ENCODE assay signal across 14 cellular contexts in the genomic region with DNA sequence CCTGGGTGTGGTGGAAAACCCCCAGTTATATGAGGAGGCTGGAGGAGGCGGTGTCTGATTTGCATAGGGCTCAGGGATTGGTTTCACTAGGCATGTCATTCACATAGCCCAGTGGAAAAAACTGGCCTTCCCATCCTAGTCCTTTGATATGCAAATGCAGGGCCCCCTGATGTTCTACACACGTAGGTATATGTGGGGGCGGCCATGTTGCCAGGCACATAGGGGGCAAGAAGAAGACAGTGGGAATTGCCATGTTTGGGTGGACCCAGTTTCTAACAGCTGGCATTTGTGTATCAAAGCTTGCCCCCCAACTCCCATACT. TPM values are rescaled to one million over a fixed set of nuclear protein-coding genes. Genes with fewer than 3 reads are reported as not detected.
"Had no signal": no experiment of that assay in that cellular context is flagged by ENCODE, and none has a peak within 500 bp of the region (broad histone marks: within the 10 kb centered on the region; RNA-seq: fewer than 3 reads in every experiment).

No MANE protein-coding gene starts in this region.

- H2AFZ ChIP-seq: hepatocyte had no signal

- H3K4me2 ChIP-seq: hepatocyte had no signal

- H3K4me3 ChIP-seq: hepatocyte, psoas muscle, right lobe of liver, SJCRH30, transverse colon had no signal

- DNase-seq: activated CD4-positive, alpha-beta T cell treated with anti-CD3 and anti-CD28 coated beads, Interleukin-2, amount 50 U/mL, for 1 hour; activated naive CD4-positive, alpha-beta T cell treated with Interleukin-2 at 50 U/mL for 16 hours; activated T-cell treated with anti-CD3 and anti-CD28 coated beads, Interleukin-2, amount 50 U/mL, for 72 hours; amniotic stem cell; cortex of kidney; effector CD8-positive, alpha-beta T cell; mesendoderm; occipital lobe; psoas muscle; right lobe of liver; SJCRH30; transverse colon had no signal

- H3K79me2 ChIP-seq: hepatocyte had no signal

- H3K27me3 ChIP-seq: hepatocyte, right lobe of liver, SJCRH30, transverse colon had no signal

- H3K36me3 ChIP-seq: right lobe of liver, SJCRH30, transverse colon had no signal

- H3K9me3 ChIP-seq: psoas muscle, right lobe of liver, SJCRH30, transverse colon had no signal

- ATAC-seq: psoas muscle had no signal

- H3K27ac ChIP-seq: epithelial cell of prostate, hepatocyte, psoas muscle, right lobe of liver, SJCRH30, transverse colon had no signal

- H3K4me1 ChIP-seq: psoas muscle, right lobe of liver, SJCRH30, transverse colon had no signal

RNA-seq across cellular contexts. Expression of a gene that starts 34.0 kb away (rescaled TPM):
- total RNA-seq: SJCRH30 had no signal
- polyA plus RNA-seq: hepatocyte had no signal
